Comparison of ENCODE assay signal across 15 cellular contexts in genomic region chr14:68631691-68632590, GRCh38.
A peak's percentile ranks its signal among the peaks of the same experiment; 100 is the strongest.
DNase-seq lines count a peak whose midpoint lies in the region; ATAC-seq and TF ChIP-seq lines count a peak whose summit lies in the region.
"Had no signal": no experiment of that assay in that cellular context is flagged by ENCODE, and none has a peak within 500 bp of the region (broad histone marks: within the 10 kb centered on the region; RNA-seq: fewer than 3 reads in every experiment).

No MANE protein-coding gene starts in this region.

- peak overlapping the region; percentile 3; the same call in 1 of the 3 replicates for H2BK15ac ChIP-seq in IMR-90 (ENCODE audit: low read depth, low read length)

- H2AK9ac ChIP-seq in IMR-90 (replicated peaks; ENCODE audit: low read depth, low read length, poor library complexity): no peak overlapping the region

- no peak overlapping the region for H4K91ac ChIP-seq in IMR-90 (ENCODE audit: insufficient read depth, low read depth, low read length)

- DNase-seq in IMR-90 (no peak), esophagus squamous epithelium (lab: John Stamatoyannopoulos, UW) (no peak), midbrain (lab: John Stamatoyannopoulos, UW) (peak; percentile 38), stomach (no peak), HK-2 (ENCODE audit: unreplicated experiment) (no peak), COR-L47 (lab: John Stamatoyannopoulos, UW) (no peak)
- DNase-seq in activated effector memory CD4-positive, alpha-beta T cell treated with Interleukin-2 at 50 U/mL for 16 hours: no peak
- DNase-seq: activated CD8-positive, alpha-beta memory T cell treated with anti-CD3 and anti-CD28 coated beads, Interleukin-2, amount 50 U/mL, for 4 hours; cortex of kidney; DMS 273 treated with DMSO at 0.1 percent for 48 hours; MM.1S; naive B cell had no signal

- no peak for TF ChIP-seq RAD21 in IMR-90 (IDR thresholded peaks at IDR 0.05; ENCODE audit: low read length)

- H3K27me3 ChIP-seq in IMR-90 (ENCODE audit: control insufficient read depth, insufficient read depth, low read length) (no peaks in the 10 kb centered on the region), esophagus squamous epithelium (no peaks in the 10 kb centered on the region), stomach (no peaks in the 10 kb centered on the region)

- peak overlapping the region; percentile 42; the same call in 1 of the 2 replicates for H3K4ac ChIP-seq in IMR-90 (ENCODE audit: low read depth, low read length)

- POLR2A ChIA-PET in IMR-90 (lab: Charles Lee; ENCODE audit: unreplicated experiment): interaction anchor here (0.6 kb wide), 3 partner anchors 19 to 195 kb away, joined by 7 to 14 read pairs (median 11); partner anchors contain the start of gene ZFP36L1

- in situ Hi-C loops in IMR-90 (cut with MboI; ENCODE audit: low sequenced_read_pairs): no loop called here

- H3K14ac ChIP-seq in IMR-90 (replicated peaks; ENCODE audit: low read depth, low read length): 0 out of 2 replicates have a peak overlapping the region, but pooled peaks have one; percentile 24

- 74% methylated on average over 4 of the region's 21 CpGs; no CpG with 5 or more reads in 1 of the 2 experiments for WGBS in IMR-90 (ENCODE audit: extremely low coverage in 2 of 2, insufficient read length in 1 of 2), 2 experiments
- WGBS in esophagus squamous epithelium, 2 donors: 77 to 88% methylated on average over 15 to 21 of the region's 21 CpGs
- 86 to 92% (median 89%) methylated on average over 20 to 21 of the region's 21 CpGs for WGBS in stomach, 5 donors

- H2BK120ac ChIP-seq in IMR-90 (ENCODE audit: low read depth, low read length): peak overlapping the region; percentile 44; the same call in 1 of the 2 replicates

- no peak overlapping the region for H2BK20ac ChIP-seq in IMR-90 (ENCODE audit: low read depth, low read length)

- H4K5ac ChIP-seq in IMR-90 (ENCODE audit: low read depth, low read length): peak overlapping the region; percentile 18

- no peaks in the 10 kb centered on the region for H3K36me3 ChIP-seq in IMR-90 (ENCODE audit: control insufficient read depth, insufficient read depth, low read length)
- no peaks in the 10 kb centered on the region for H3K36me3 ChIP-seq in esophagus squamous epithelium
- H3K36me3 ChIP-seq in stomach: no peaks in the 10 kb centered on the region

- no peak overlapping the region for H3K56ac ChIP-seq in IMR-90 (ENCODE audit: extremely low read depth, insufficient read depth, low read length)

- no TSS peak for BruUV-seq in IMR-90 (replicated peaks; lab: Mats Ljungman, UMichigan)

- H3K9me1 ChIP-seq in IMR-90 (ENCODE audit: insufficient read depth, low read length): peaks cover 12% of the 10 kb centered on the region

- H3K27ac ChIP-seq in IMR-90 (ENCODE audit: insufficient read depth, low read length) (no peak overlapping the region), esophagus squamous epithelium (peak overlapping the region; percentile 47 to 92 (median 89)), stomach (peak overlapping the region; percentile 23 to 90 (median 87))

- CTCF ChIA-PET in IMR-90 (lab: Yijun Ruan, JAX): no interaction called here

- H2AFZ ChIP-seq in IMR-90 (replicated peaks; ENCODE audit: low read length, poor library complexity): no peak overlapping the region

- dilution Hi-C loops in IMR-90 (cut with HindIII; ENCODE audit: low sequenced_read_pairs, unreplicated experiment): no loop called here

- no peak overlapping the region for H3K4me2 ChIP-seq in IMR-90 (ENCODE audit: low read depth, low read length)
- H3K4me2 ChIP-seq: smooth muscle cell had no signal

- no peak overlapping the region; the same call in 1 of the 2 replicates for H2AK5ac ChIP-seq in IMR-90 (ENCODE audit: low read depth, low read length)

- H4K8ac ChIP-seq in IMR-90 (ENCODE audit: low read depth in 2 of 2, low read length in 2 of 2): no peak overlapping the region; a peak in 1 of 4 replicates

- no peak for TF ChIP-seq POLR2A in IMR-90 (IDR thresholded peaks at IDR 0.05; ENCODE audit: low read depth, low read length)
- no peak for TF ChIP-seq POLR2A in esophagus squamous epithelium (IDR thresholded peaks at IDR 0.05)
- TF ChIP-seq POLR2A in stomach (IDR thresholded peaks at IDR 0.05): no peak

- H3K4me3 ChIP-seq in IMR-90 (ENCODE audit: insufficient read depth, low read depth, low read length): no peak overlapping the region
- peak overlapping the region in 1 of 4 donors; percentile 35 for H3K4me3 ChIP-seq in esophagus squamous epithelium
- no peak overlapping the region for H3K4me3 ChIP-seq in stomach
- H3K4me3 ChIP-seq: smooth muscle cell had no signal

- H3K23ac ChIP-seq in IMR-90 (ENCODE audit: low read depth, low read length): no peak overlapping the region

- TF ChIP-seq CTCF in IMR-90 (conservative IDR thresholded peaks at IDR 0.05; ENCODE audit: low read depth, low read length) (no peak), esophagus squamous epithelium (IDR thresholded peaks at IDR 0.05) (no peak), stomach (IDR thresholded peaks at IDR 0.05) (no peak)

- H3K9me3 ChIP-seq in IMR-90 (ENCODE audit: control insufficient read depth, insufficient read depth, low read length): no peaks in the 10 kb centered on the region
- H3K9me3 ChIP-seq in esophagus squamous epithelium: no peaks in the 10 kb centered on the region
- H3K9me3 ChIP-seq in stomach: no peaks in the 10 kb centered on the region

- no peak for TF ChIP-seq EP300 in stomach (IDR thresholded peaks at IDR 0.05)

- H4K20me1 ChIP-seq in IMR-90 (ENCODE audit: insufficient read depth, low read length): no peaks in the 10 kb centered on the region

- ATAC-seq in IMR-90 (ENCODE audit: low read depth) (peak; percentile 25; the same call in 1 of the 2 replicates), GM19324 (IDR thresholded peaks at IDR 0.05; ENCODE audit: low FRiP score, unreplicated experiment) (no peak)
- ATAC-seq: WTC11 had no signal

- H2BK5ac ChIP-seq in IMR-90 (ENCODE audit: low read depth, low read length, poor library complexity, severe bottlenecking): no peak overlapping the region

- H3K9ac ChIP-seq in IMR-90 (ENCODE audit: low read depth, low read length): no peak overlapping the region

- H3K18ac ChIP-seq in IMR-90 (ENCODE audit: low read depth, low read length): peak overlapping the region; percentile 45; the same call in 1 of the 2 replicates

- peaks cover 16% of the 10 kb centered on the region for H3K4me1 ChIP-seq in IMR-90 (ENCODE audit: control insufficient read depth, insufficient read depth, low read length)
- peaks cover 26 to 73% (median 30%) of the 10 kb centered on the region in 3 donors for H3K4me1 ChIP-seq in esophagus squamous epithelium
- peaks cover 29 to 76% (median 61%) of the 10 kb centered on the region in 4 donors for H3K4me1 ChIP-seq in stomach

- no peaks in the 10 kb centered on the region for H3K79me1 ChIP-seq in IMR-90 (ENCODE audit: low read depth in 1 of 2, low read length in 2 of 2)

- intact Hi-C loops in IMR-90 (cut with micrococcal nuclease): no loop called here
- intact Hi-C loops in esophagus squamous epithelium (cut with DNase I): no loop called here
- intact Hi-C loops in stomach (cut with DNase I; ENCODE audit: low total_unique reads): no loop called here

TF ChIP-seq in IMR-90, 13 proteins besides CTCF, POLR2A, EP300 and RAD21:
- TF ChIP-seq MAZ (IDR thresholded peaks at IDR 0.05; ENCODE audit: borderline replicate concordance, low read depth, low read length) (no peak), CHD1 (IDR thresholded peaks at IDR 0.05; ENCODE audit: low read depth, low read length) (no peak), ELK1 (IDR thresholded peaks at IDR 0.05; ENCODE audit: borderline replicate concordance, low read depth, low read length) (no peak), NFE2L2 (IDR thresholded peaks at IDR 0.05; ENCODE audit: low read depth, low read length) (no peak), RFX5 (IDR thresholded peaks at IDR 0.05; ENCODE audit: low read depth, low read length) (no peak), CEBPB (IDR thresholded peaks at IDR 0.05; ENCODE audit: low read depth, low read length) (no peak), FOS (IDR thresholded peaks at IDR 0.05; ENCODE audit: low read depth, low read length) (no peak), MXI1 (IDR thresholded peaks at IDR 0.05; ENCODE audit: borderline replicate concordance, low read depth, low read length) (no peak)
